19 cellular contexts compared by ENCODE assay signal in genomic region chr13:99403458-99403971, GRCh38.
DNase-seq lines count a peak whose midpoint lies in the region; ATAC-seq and TF ChIP-seq lines count a peak whose summit lies in the region.
"Had no signal": no experiment of that assay in that cellular context is flagged by ENCODE, and none has a peak within 500 bp of the region (broad histone marks: within the 10 kb centered on the region; RNA-seq: fewer than 3 reads in every experiment).

No MANE protein-coding gene starts in this region.

- H2AFZ ChIP-seq in DND-41 (ENCODE audit: low read depth, low read length), result no peak overlapping the region
- no peak overlapping the region for H2AFZ ChIP-seq in osteoblast (ENCODE audit: low read length)

- H4K20me1 ChIP-seq in DND-41 (ENCODE audit: insufficient read depth, low read length), result no peaks in the 10 kb centered on the region
- no peaks in the 10 kb centered on the region for H4K20me1 ChIP-seq in osteoblast (ENCODE audit: insufficient read depth, low read length)

- H3K27me3 ChIP-seq in DND-41 (ENCODE audit: insufficient read depth, low read length, poor library complexity) (no peaks in the 10 kb centered on the region), osteoblast (ENCODE audit: insufficient read depth, low read length) (peaks cover 16% of the 10 kb centered on the region)
- H3K27me3 ChIP-seq: ascending aorta, esophagus muscularis mucosa, heart left ventricle had no signal

- H3K27ac ChIP-seq in DND-41 (ENCODE audit: low read length) (no peak overlapping the region), osteoblast (ENCODE audit: low read depth, low read length) (no peak overlapping the region)
- H3K27ac ChIP-seq: ascending aorta, esophagus muscularis mucosa, heart left ventricle had no signal

- H3K9me3 ChIP-seq in DND-41 (ENCODE audit: insufficient read depth, low read length, severe bottlenecking) (no peaks in the 10 kb centered on the region), osteoblast (ENCODE audit: low read depth, low read length) (no peaks in the 10 kb centered on the region)
- H3K9me3 ChIP-seq: ascending aorta, esophagus muscularis mucosa, HAP-1 had no signal

- DNase-seq in activated CD8-positive, alpha-beta memory T cell treated with anti-CD3 and anti-CD28 coated beads, Interleukin-2, amount 10 ng/mL, durations not matched to agents 7 days and 5 days, result no peak
- DNase-seq in activated CD8-positive, alpha-beta memory T cell treated with anti-CD3 and anti-CD28 coated beads, Interleukin-2, amount 50 U/mL, for 4 hours, result no peak
- no peak for DNase-seq in DND-41
- DNase-seq in central memory CD8-positive, alpha-beta T cell (ENCODE audit: low spot score in 2 of 2), result peak in 1 of 2 donors; percentile 59
- DNase-seq in osteoblast (ENCODE audit: insufficient read length, low spot score, missing footprints), result peak; percentile 81
- no peak for DNase-seq in Ammon's horn (ENCODE audit: low spot score)
- DNase-seq: ACHN, COR-L47, dermis blood vessel endothelial cell, heart left ventricle, NCI-H187, NCI-H510A, occipital lobe had no signal

- H3K4me3 ChIP-seq in DND-41 (ENCODE audit: low read depth in 1 of 2, low read length in 2 of 2) (no peak overlapping the region), osteoblast (ENCODE audit: insufficient read depth, low read length) (no peak overlapping the region)
- H3K4me3 ChIP-seq: ascending aorta, esophagus muscularis mucosa, HAP-1, heart left ventricle had no signal

- no peaks in the 10 kb centered on the region for H3K4me1 ChIP-seq in DND-41 (ENCODE audit: insufficient read depth, low read length)
- H3K4me1 ChIP-seq in osteoblast (ENCODE audit: insufficient read depth, low read length), result no peaks in the 10 kb centered on the region
- H3K4me1 ChIP-seq: ascending aorta, esophagus muscularis mucosa, HAP-1 had no signal

- peaks cover 2% of the 10 kb centered on the region for H3K9me3 Mint-ChIP-seq in activated CD8-positive, alpha-beta memory T cell treated with anti-CD3 and anti-CD28 coated beads, Interleukin-2, amount 10 ng/mL, durations not matched to agents 7 days and 5 days (ENCODE audit: low read depth)
- H3K9me3 Mint-ChIP-seq in central memory CD8-positive, alpha-beta T cell, result no peaks in the 10 kb centered on the region

- H3K4me1 Mint-ChIP-seq in activated CD8-positive, alpha-beta memory T cell treated with anti-CD3 and anti-CD28 coated beads, Interleukin-2, amount 10 ng/mL, durations not matched to agents 7 days and 5 days, result peaks cover 11% of the 10 kb centered on the region
- peaks cover 21% of the 10 kb centered on the region for H3K4me1 Mint-ChIP-seq in central memory CD8-positive, alpha-beta T cell

- no peaks in the 10 kb centered on the region for H3K36me3 ChIP-seq in DND-41 (ENCODE audit: insufficient read depth, low read length)
- no peaks in the 10 kb centered on the region for H3K36me3 ChIP-seq in osteoblast (ENCODE audit: insufficient read depth, low read length)
- H3K36me3 ChIP-seq: ascending aorta, esophagus muscularis mucosa, HAP-1, heart left ventricle had no signal

- no peak overlapping the region for H3K4me2 ChIP-seq in DND-41 (ENCODE audit: insufficient read depth, low read length)
- no peak overlapping the region for H3K4me2 ChIP-seq in osteoblast (ENCODE audit: insufficient read depth, low read length)

- no peak for TF ChIP-seq CTCF in DND-41 (IDR thresholded peaks at IDR 0.05; ENCODE audit: borderline replicate concordance, extremely low read depth, low read length, poor library complexity, severe bottlenecking)
- no peak for TF ChIP-seq CTCF in osteoblast (IDR thresholded peaks at IDR 0.05; ENCODE audit: extremely low read depth, low read depth, low read length)

- H3K36me3 Mint-ChIP-seq in activated CD8-positive, alpha-beta memory T cell treated with anti-CD3 and anti-CD28 coated beads, Interleukin-2, amount 10 ng/mL, durations not matched to agents 7 days and 5 days, result peaks cover 4% of the 10 kb centered on the region
- H3K36me3 Mint-ChIP-seq in central memory CD8-positive, alpha-beta T cell (ENCODE audit: insufficient read depth), result peaks cover 1% of the 10 kb centered on the region

- no peak overlapping the region for H3K27ac Mint-ChIP-seq in activated CD8-positive, alpha-beta memory T cell treated with anti-CD3 and anti-CD28 coated beads, Interleukin-2, amount 10 ng/mL, durations not matched to agents 7 days and 5 days
- peak overlapping the region; percentile 93 for H3K27ac Mint-ChIP-seq in central memory CD8-positive, alpha-beta T cell (ENCODE audit: low read depth)

- H3K4me3 Mint-ChIP-seq in activated CD8-positive, alpha-beta memory T cell treated with anti-CD3 and anti-CD28 coated beads, Interleukin-2, amount 10 ng/mL, durations not matched to agents 7 days and 5 days, result no peak overlapping the region
- H3K4me3 Mint-ChIP-seq in central memory CD8-positive, alpha-beta T cell, result peak overlapping the region; percentile 41

- H3K79me2 ChIP-seq in DND-41 (ENCODE audit: insufficient read depth, low read length) (no peaks in the 10 kb centered on the region), osteoblast (ENCODE audit: insufficient read depth, low read length) (no peaks in the 10 kb centered on the region)

- CTCF ChIA-PET in activated CD8-positive, alpha-beta memory T cell treated with anti-CD3 and anti-CD28 coated beads, Interleukin-2, amount 10 ng/mL, durations not matched to agents 7 days and 5 days (lab: Charles Lee), result no interaction called here

- H3K27me3 Mint-ChIP-seq in activated CD8-positive, alpha-beta memory T cell treated with anti-CD3 and anti-CD28 coated beads, Interleukin-2, amount 10 ng/mL, durations not matched to agents 7 days and 5 days, result peaks cover 12% of the 10 kb centered on the region
- no peaks in the 10 kb centered on the region for H3K27me3 Mint-ChIP-seq in central memory CD8-positive, alpha-beta T cell

- H3K9ac ChIP-seq in DND-41 (ENCODE audit: low read depth, low read length), result no peak overlapping the region

- peak; percentile 70 for ATAC-seq in activated CD8-positive, alpha-beta memory T cell treated with anti-CD3 and anti-CD28 coated beads, Interleukin-2, amount 10 ng/mL, durations not matched to agents 7 days and 5 days
- peak; percentile 12; the same call in 1 of the 3 replicates for ATAC-seq in DND-41 (ENCODE audit: insufficient read depth, low read depth)
- peak; percentile 96 for ATAC-seq in central memory CD8-positive, alpha-beta T cell (replicated peaks; ENCODE audit: extremely low read depth, poor library complexity, severe bottlenecking)
- ATAC-seq in GM18873 (IDR thresholded peaks at IDR 0.05; ENCODE audit: low FRiP score, unreplicated experiment), result no peak
- no peak for ATAC-seq in GM18511 (IDR thresholded peaks at IDR 0.05; ENCODE audit: unreplicated experiment)
- ATAC-seq: PC-3 had no signal

Comparison
In these comparisons a context has a peak if more than half of its experiments do, and no peak if none do; other contexts are left out.
1. ATAC-seq: peak in activated CD8-positive, alpha-beta memory T cell treated with anti-CD3 and anti-CD28 coated beads, Interleukin-2, amount 10 ng/mL, durations not matched to agents 7 days and 5 days (single experiment), DND-41 (single experiment) and central memory CD8-positive, alpha-beta T cell (single experiment); none in GM18873 (single experiment) and GM18511 (single experiment).